In genomic region chr1:5737081-5737480, GRCh38 we compare ENCODE assay signal across 27 cellular contexts.
"Had no signal": no experiment of that assay in that cellular context is flagged by ENCODE, and none has a peak within 500 bp of the region (broad histone marks: within the 10 kb centered on the region; RNA-seq: fewer than 3 reads in every experiment).

No MANE protein-coding gene starts in this region.

- H3K36me3 ChIP-seq: neural progenitor cell, ovary, right lobe of liver, sigmoid colon, stomach, thoracic aorta, thyroid gland, tibial nerve, upper lobe of left lung, vagina had no signal

- ATAC-seq: psoas muscle; right cardiac atrium; right lobe of liver; stimulated activated effector memory CD8-positive, alpha-beta T cell treated with anti-CD3 and anti-CD28 coated beads, Interleukin-12 subunit alpha, Interleukin-12 subunit beta, amount 100 ng/mL, for 72 hours; stimulated activated naive B cell treated with anti-CD40 and anti-IgM and Interleukin-4, amounts not matched to agents 10 μg/mL and 1 μg/mL and 100 μg/mL, for 72 hours had no signal

- H3K9me3 Mint-ChIP-seq: neural progenitor cell had no signal

- FAIRE-seq: small intestine, urothelium cell line had no signal

- H3K4me2 ChIP-seq: neural progenitor cell had no signal

- H3K4me1 Mint-ChIP-seq: nephron; neural progenitor cell; stimulated activated naive B cell treated with anti-CD40 and anti-IgM and Interleukin-4, amounts not matched to agents 10 μg/mL and 1 μg/mL and 100 μg/mL, for 72 hours had no signal

- H3K9ac ChIP-seq: neural progenitor cell, parathyroid adenoma had no signal

- H3K27ac Mint-ChIP-seq: nephron; neural progenitor cell; progenitor cell of endocrine pancreas; stimulated activated effector memory CD8-positive, alpha-beta T cell treated with anti-CD3 and anti-CD28 coated beads, Interleukin-12 subunit alpha, Interleukin-12 subunit beta, amount 100 ng/mL, for 72 hours; stimulated activated naive B cell treated with anti-CD40 and anti-IgM and Interleukin-4, amounts not matched to agents 10 μg/mL and 1 μg/mL and 100 μg/mL, for 72 hours; stimulated activated naive CD8-positive, alpha-beta T cell treated with anti-CD3 and anti-CD28 coated beads, Interleukin-15, Interleukin-2, amounts not matched to agents 100 ng/mL and 50 ng/mL, for 24 hours had no signal

- H3K36me3 Mint-ChIP-seq: neural progenitor cell; stimulated activated effector memory CD8-positive, alpha-beta T cell treated with anti-CD3 and anti-CD28 coated beads, Interleukin-12 subunit alpha, Interleukin-12 subunit beta, amount 100 ng/mL, for 72 hours; stimulated activated naive B cell treated with anti-CD40 and anti-IgM and Interleukin-4, amounts not matched to agents 10 μg/mL and 1 μg/mL and 100 μg/mL, for 72 hours had no signal

- H3K9me3 ChIP-seq: ovary, psoas muscle, right lobe of liver, sigmoid colon, stomach, thoracic aorta, thyroid gland, tibial nerve, upper lobe of left lung, vagina had no signal

- H3K27ac ChIP-seq: neural progenitor cell, ovary, parathyroid adenoma, psoas muscle, right lobe of liver, sigmoid colon, stomach, thoracic aorta, thyroid gland, tibial nerve, upper lobe of left lung, vagina had no signal

- H2AFZ ChIP-seq: neural progenitor cell, parathyroid adenoma had no signal

- H3K79me2 ChIP-seq: parathyroid adenoma had no signal

- H3K27me3 ChIP-seq: neural progenitor cell, ovary, right lobe of liver, thyroid gland, tibial nerve, upper lobe of left lung, vagina had no signal

- H3K4me3 Mint-ChIP-seq: nephron; neural progenitor cell; stimulated activated effector memory CD8-positive, alpha-beta T cell treated with anti-CD3 and anti-CD28 coated beads, Interleukin-12 subunit alpha, Interleukin-12 subunit beta, amount 100 ng/mL, for 72 hours; stimulated activated naive B cell treated with anti-CD40 and anti-IgM and Interleukin-4, amounts not matched to agents 10 μg/mL and 1 μg/mL and 100 μg/mL, for 72 hours; stimulated activated naive CD8-positive, alpha-beta T cell treated with anti-CD3 and anti-CD28 coated beads, Interleukin-15, Interleukin-2, amounts not matched to agents 100 ng/mL and 50 ng/mL, for 24 hours had no signal

- H3K4me3 ChIP-seq: neural progenitor cell, ovary, psoas muscle, right lobe of liver, sigmoid colon, stomach, thoracic aorta, thyroid gland, tibial nerve, upper lobe of left lung, vagina had no signal

- H3K4me1 ChIP-seq: neural progenitor cell, parathyroid adenoma, psoas muscle, right lobe of liver, sigmoid colon, stomach, thyroid gland, upper lobe of left lung, vagina had no signal

- DNase-seq: occipital lobe; ovary; psoas muscle; right cardiac atrium; right lobe of liver; small intestine; stimulated activated CD4-positive, alpha-beta T cell treated with anti-CD3 and anti-CD28 coated beads, Interleukin-15, amount 100 ng/mL, for 24 hours; stimulated activated CD4-positive, alpha-beta T cell treated with anti-CD3 and anti-CD28 coated beads, Interleukin-2, amount 100 ng/mL, for 24 hours; stimulated activated CD4-positive, alpha-beta T cell treated with anti-CD3 and anti-CD28 coated beads, Interleukin-2, amount 100 ng/mL, for 48 hours; stimulated activated CD4-positive, alpha-beta T cell treated with anti-CD3 and anti-CD28 coated beads, Interleukin-4, amount 100 ng/mL, for 24 hours; stimulated activated naive B cell treated with anti-CD40 and anti-IgM and Interleukin-4, amounts not matched to agents 10 μg/mL and 1 μg/mL and 100 μg/mL, for 72 hours; stimulated activated naive CD4-positive, alpha-beta T cell treated with Interleukin-2 at 50 U/mL for 16 hours; stomach; thyroid gland; trophoblast cell; upper lobe of left lung had no signal
